Comparison of ENCODE assay signal across 1 cellular context in the genomic region with DNA sequence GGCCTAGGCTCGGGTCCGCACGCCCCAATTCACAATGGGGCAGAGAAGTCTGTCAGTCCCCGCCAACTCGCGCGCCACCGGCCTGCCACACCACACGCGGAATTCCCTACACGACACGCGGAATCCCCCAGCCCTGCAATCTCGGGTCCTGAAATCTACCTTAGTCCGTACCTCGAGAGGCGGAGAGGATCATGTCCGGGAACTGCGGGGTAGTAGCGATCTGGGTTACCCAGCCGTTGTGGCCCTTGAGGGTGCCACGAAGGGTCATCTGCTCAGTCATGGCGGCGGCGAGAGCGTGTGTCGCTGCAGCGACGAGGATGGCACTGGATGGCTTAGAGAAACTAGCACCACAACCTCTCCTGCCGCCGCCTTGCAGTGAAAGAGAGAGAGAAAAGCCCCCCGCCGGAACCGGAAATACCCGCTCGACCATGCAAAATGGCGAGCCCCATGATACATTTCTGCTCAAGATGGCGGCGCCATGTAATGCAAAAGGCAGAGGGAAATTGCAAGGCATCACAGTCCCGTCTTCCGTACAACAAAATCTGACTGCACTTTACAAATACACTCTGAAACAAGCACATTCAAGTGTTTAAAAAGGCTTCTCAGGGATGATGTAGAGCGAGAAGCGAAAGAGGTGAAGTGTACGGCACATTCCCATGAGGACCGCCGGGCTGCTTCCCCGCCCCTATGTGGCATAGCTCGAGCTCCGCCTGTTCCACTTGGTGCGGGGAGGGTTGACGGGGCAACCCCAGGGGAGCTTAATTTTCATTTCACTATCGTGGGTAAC.
A peak's percentile ranks its signal among the peaks of the same experiment; 100 is the strongest.
TF ChIP-seq lines count a peak whose summit lies in the region.

RACK1 (minus strand) TSS at position 386 of the 787 bp plus-strand sequence; CDS start at position 280, 106 bp downstream.

TF ChIP-seq in HepG2, 621 proteins besides CTCF, POLR2A, EP300 and RAD21 (continued from another document and continues in another):
- TF ChIP-seq, protein P1, sequence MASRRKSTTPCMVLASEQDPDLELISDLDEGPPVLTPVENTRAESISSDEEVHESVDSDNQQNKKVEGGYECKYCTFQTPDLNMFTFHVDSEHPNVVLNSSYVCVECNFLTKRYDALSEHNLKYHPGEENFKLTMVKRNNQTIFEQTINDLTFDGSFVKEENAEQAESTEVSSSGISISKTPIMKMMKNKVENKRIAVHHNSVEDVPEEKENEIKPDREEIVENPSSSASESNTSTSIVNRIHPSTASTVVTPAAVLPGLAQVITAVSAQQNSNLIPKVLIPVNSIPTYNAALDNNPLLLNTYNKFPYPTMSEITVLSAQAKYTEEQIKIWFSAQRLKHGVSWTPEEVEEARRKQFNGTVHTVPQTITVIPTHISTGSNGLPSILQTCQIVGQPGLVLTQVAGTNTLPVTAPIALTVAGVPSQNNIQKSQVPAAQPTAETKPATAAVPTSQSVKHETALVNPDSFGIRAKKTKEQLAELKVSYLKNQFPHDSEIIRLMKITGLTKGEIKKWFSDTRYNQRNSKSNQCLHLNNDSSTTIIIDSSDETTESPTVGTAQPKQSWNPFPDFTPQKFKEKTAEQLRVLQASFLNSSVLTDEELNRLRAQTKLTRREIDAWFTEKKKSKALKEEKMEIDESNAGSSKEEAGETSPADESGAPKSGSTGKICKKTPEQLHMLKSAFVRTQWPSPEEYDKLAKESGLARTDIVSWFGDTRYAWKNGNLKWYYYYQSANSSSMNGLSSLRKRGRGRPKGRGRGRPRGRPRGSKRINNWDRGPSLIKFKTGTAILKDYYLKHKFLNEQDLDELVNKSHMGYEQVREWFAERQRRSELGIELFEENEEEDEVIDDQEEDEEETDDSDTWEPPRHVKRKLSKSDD (CRISPR knock-in tag; IDR thresholded peaks at IDR 0.05; ENCODE audit: low read depth): no peak
- TF ChIP-seq HINFP (CRISPR knock-in tag; IDR thresholded peaks at IDR 0.05; ENCODE audit: low read depth) (no peak), MATR3 (CRISPR knock-in tag; IDR thresholded peaks at IDR 0.05) (no peak), ESRRA (CRISPR knock-in tag; IDR thresholded peaks at IDR 0.05; ENCODE audit: low read depth) (no peak), ZNF878 (CRISPR knock-in tag; IDR thresholded peaks at IDR 0.05) (peak; percentile 83), ZNF101 (CRISPR knock-in tag; IDR thresholded peaks at IDR 0.05; ENCODE audit: borderline replicate concordance, low read depth) (no peak), ZNF264 (CRISPR knock-in tag; IDR thresholded peaks at IDR 0.05) (no peak), IKZF4 (CRISPR knock-in tag; IDR thresholded peaks at IDR 0.05; ENCODE audit: borderline replicate concordance, low read depth, not compliant biosample characterization) (peak; percentile 70), ATF7 (IDR thresholded peaks at IDR 0.05) (no peak), ATF7 (CRISPR knock-in tag; IDR thresholded peaks at IDR 0.05) (no peak), ISL2 (CRISPR knock-in tag; IDR thresholded peaks at IDR 0.05) (0 out of 2 replicates have a peak, but pooled peaks have one; percentile 22), ZZZ3 (CRISPR knock-in tag; IDR thresholded peaks at IDR 0.05; ENCODE audit: borderline replicate concordance) (peak; percentile 98; the same call in 1 of the 2 replicates), EEA1 (CRISPR knock-in tag; IDR thresholded peaks at IDR 0.05; ENCODE audit: borderline replicate concordance) (no peak; the same call in 1 of the 2 replicates), ZC3H13 (CRISPR knock-in tag; IDR thresholded peaks at IDR 0.05) (peak; percentile 89; the same call in 1 of the 2 replicates), ZNF883 (CRISPR knock-in tag; IDR thresholded peaks at IDR 0.05; ENCODE audit: not compliant biosample characterization) (peak; percentile 68), NR2F6 (IDR thresholded peaks at IDR 0.05) (no peak), NR2F6 (CRISPR knock-in tag; IDR thresholded peaks at IDR 0.05) (no peak), DBP (CRISPR knock-in tag; IDR thresholded peaks at IDR 0.05; ENCODE audit: not compliant biosample characterization) (peak; percentile 20), MTA3 (CRISPR knock-in tag; IDR thresholded peaks at IDR 0.05) (no peak), SIN3A (IDR thresholded peaks at IDR 0.05; ENCODE audit: borderline replicate concordance, low read depth, low read length) (0 out of 2 replicates have a peak, but pooled peaks have one; percentile 29), SMAD9 (CRISPR knock-in tag; IDR thresholded peaks at IDR 0.05) (peak; percentile 76; the same call in 1 of the 2 replicates), POLR2G (IDR thresholded peaks at IDR 0.05; ENCODE audit: low read depth, low read length) (peak; percentile 98), ZNF10 (CRISPR knock-in tag; IDR thresholded peaks at IDR 0.05; ENCODE audit: borderline replicate concordance, low read depth) (no peak), ZNF558 (CRISPR knock-in tag; IDR thresholded peaks at IDR 0.05; ENCODE audit: borderline replicate concordance) (peak; percentile 89), ZNF12 (CRISPR knock-in tag; IDR thresholded peaks at IDR 0.05) (peak; percentile 83), ZNF564 (CRISPR knock-in tag; IDR thresholded peaks at IDR 0.05) (peak; percentile 51; the same call in 1 of the 2 replicates), ZNF773 (CRISPR knock-in tag; IDR thresholded peaks at IDR 0.05; ENCODE audit: borderline replicate concordance) (no peak), RARA (CRISPR knock-in tag; IDR thresholded peaks at IDR 0.05) (peak; percentile 8; the same call in 1 of the 2 replicates), ZBTB38 (CRISPR knock-in tag; IDR thresholded peaks at IDR 0.05) (no peak; the same call in 1 of the 2 replicates), ZFP36L1 (CRISPR knock-in tag; IDR thresholded peaks at IDR 0.05) (no peak; the same call in 1 of the 2 replicates), BRF2 (CRISPR knock-in tag; IDR thresholded peaks at IDR 0.05) (peak; percentile 51; the same call in 1 of the 2 replicates), ZNF629 (CRISPR knock-in tag; conservative IDR thresholded peaks at IDR 0.05) (no peak), ZNF512 (CRISPR knock-in tag; IDR thresholded peaks at IDR 0.05) (no peak), SNAI1 (CRISPR knock-in tag; IDR thresholded peaks at IDR 0.05; ENCODE audit: borderline replicate concordance) (peak; percentile 51; the same call in 1 of the 2 replicates), ZNF780A (CRISPR knock-in tag; IDR thresholded peaks at IDR 0.05) (0 out of 2 replicates have a peak, but pooled peaks have one; percentile 54), KMT2A (CRISPR knock-in tag; IDR thresholded peaks at IDR 0.05) (no peak), ATF1 (CRISPR knock-in tag; IDR thresholded peaks at IDR 0.05) (peak; percentile 49; the same call in 1 of the 2 replicates), ZNF468 (CRISPR knock-in tag; IDR thresholded peaks at IDR 0.05) (no peak), PRPF4 (IDR thresholded peaks at IDR 0.05; ENCODE audit: low read depth, low read length, poor library complexity, severe bottlenecking) (no peak), ZMYM2 (CRISPR knock-in tag; IDR thresholded peaks at IDR 0.05) (no peak), NFE2 (CRISPR knock-in tag; IDR thresholded peaks at IDR 0.05) (no peak), ZBTB42 (CRISPR knock-in tag; IDR thresholded peaks at IDR 0.05) (no peak), ZNF569 (CRISPR knock-in tag; IDR thresholded peaks at IDR 0.05; ENCODE audit: borderline replicate concordance) (no peak), ZSCAN31 (CRISPR knock-in tag; IDR thresholded peaks at IDR 0.05; ENCODE audit: low read depth) (peak; percentile 42; the same call in 1 of the 2 replicates), EZH2 (conservative IDR thresholded peaks at IDR 0.05; ENCODE audit: low read depth, low read length) (no peak), ZNF383 (CRISPR knock-in tag; IDR thresholded peaks at IDR 0.05; ENCODE audit: borderline replicate concordance) (no peak), ZNF350 (CRISPR knock-in tag; IDR thresholded peaks at IDR 0.05; ENCODE audit: borderline replicate concordance, low read depth) (peak; percentile 70), ZNF138 (CRISPR knock-in tag; IDR thresholded peaks at IDR 0.05; ENCODE audit: low read depth) (0 out of 2 replicates have a peak, but pooled peaks have one; percentile 81), ZNF143 (CRISPR knock-in tag; IDR thresholded peaks at IDR 0.05) (peak; percentile 80), MAZ (IDR thresholded peaks at IDR 0.05; ENCODE audit: borderline replicate concordance, low read depth, low read length) (peak; percentile 83), MAZ (CRISPR knock-in tag; IDR thresholded peaks at IDR 0.05; ENCODE audit: low read depth) (peak; percentile 72), AGO2 (optimal IDR thresholded peaks at IDR 0.05; ENCODE audit: low read depth, low read length) (peak; percentile 96)
- TF ChIP-seq, protein P2, sequence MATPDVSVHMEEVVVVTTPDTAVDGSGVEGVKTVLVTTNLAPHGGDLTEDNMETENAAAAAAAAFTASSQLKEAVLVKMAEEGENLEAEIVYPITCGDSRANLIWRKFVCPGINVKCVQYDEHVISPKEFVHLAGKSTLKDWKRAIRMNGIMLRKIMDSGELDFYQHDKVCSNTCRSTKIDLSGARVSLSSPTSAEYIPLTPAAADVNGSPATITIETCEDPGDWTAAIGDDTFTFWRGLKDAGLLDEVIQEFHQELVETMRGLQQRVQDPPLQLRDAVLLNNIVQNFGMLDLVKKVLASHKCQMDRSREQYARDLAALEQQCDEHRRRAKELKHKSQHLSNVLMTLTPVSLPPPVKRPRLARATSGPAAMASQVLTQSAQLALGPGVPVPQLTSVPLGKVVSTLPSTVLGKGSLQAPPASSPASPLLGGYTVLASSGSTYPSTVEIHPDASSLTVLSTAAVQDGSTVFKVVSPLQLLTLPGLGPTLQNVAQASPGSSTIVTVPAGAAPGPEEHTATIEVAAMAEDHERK (CRISPR knock-in tag; IDR thresholded peaks at IDR 0.05; ENCODE audit: low read depth): no peak
